Comparison of ENCODE assay signal across 7 cellular contexts in the genomic region with DNA sequence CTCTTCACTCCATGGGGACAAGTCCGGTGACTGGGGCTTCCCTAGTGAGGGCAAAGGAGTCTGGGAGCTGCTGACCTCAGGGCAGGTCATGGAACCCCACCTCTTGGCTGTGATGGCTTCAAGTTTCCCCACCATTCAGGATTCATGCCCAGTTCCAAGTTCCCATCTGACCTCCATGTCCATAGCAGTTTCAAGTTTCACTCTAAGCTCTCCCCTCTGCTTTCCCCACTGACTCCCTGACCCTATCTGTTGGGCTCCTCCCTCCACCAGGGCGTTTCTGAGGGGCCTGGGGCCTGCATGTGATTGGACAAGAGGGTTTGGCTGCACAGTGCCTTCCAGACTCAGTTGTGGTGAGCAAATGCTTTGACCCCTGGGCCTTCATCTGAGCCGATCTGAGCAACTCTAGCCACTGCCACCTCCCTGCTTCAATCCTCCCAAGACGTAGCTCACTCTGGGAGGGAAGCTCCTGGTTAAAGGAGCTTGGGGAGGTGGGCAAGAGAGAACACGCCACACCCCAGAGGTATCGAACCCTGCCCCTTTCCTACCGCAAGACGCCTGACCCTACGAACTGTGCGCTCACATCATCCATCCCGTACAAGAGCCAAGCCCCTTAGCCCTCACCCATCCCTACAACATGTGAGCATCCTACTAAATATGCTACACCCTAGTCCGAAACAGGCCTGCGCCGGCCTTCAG. TPM values are rescaled to one million over a fixed set of nuclear protein-coding genes. Genes with fewer than 3 reads are reported as not detected.
DNase-seq lines count a peak whose midpoint lies in the region; ATAC-seq and TF ChIP-seq lines count a peak whose summit lies in the region.
"Had no signal": no experiment of that assay in that cellular context is flagged by ENCODE, and none has a peak within 500 bp of the region (broad histone marks: within the 10 kb centered on the region; RNA-seq: fewer than 3 reads in every experiment).

No MANE protein-coding gene starts in this region.

- no peak for ATAC-seq in GM18505 (IDR thresholded peaks at IDR 0.05; ENCODE audit: unreplicated experiment)

- no peak for TF ChIP-seq POLR2A in GM18505 (IDR thresholded peaks at IDR 0.05; ENCODE audit: borderline replicate concordance, extremely low read depth, insufficient read depth, insufficient read length)

- TF ChIP-seq CTCF in HFFc6 (IDR thresholded peaks at IDR 0.05) (no peak), brain (conservative IDR thresholded peaks at IDR 0.05) (no peak), osteocyte (IDR thresholded peaks at IDR 0.05) (no peak)

- peak overlapping the region; percentile 36; the same call in 1 of the 2 replicates for H3K4me3 Mint-ChIP-seq in HFFc6
- H3K4me3 Mint-ChIP-seq in brain = peak overlapping the region in 4 of 5 experiments; percentile 30 to 80 (median 62)
- no peak overlapping the region for H3K4me3 Mint-ChIP-seq in osteocyte (ENCODE audit: unreplicated experiment)

- peaks cover 12% of the 10 kb centered on the region; the same call in 1 of the 2 replicates for H3K36me3 Mint-ChIP-seq in HFFc6 (ENCODE audit: low read depth)
- H3K36me3 Mint-ChIP-seq in brain = peaks cover 24% of the 10 kb centered on the region
- H3K36me3 Mint-ChIP-seq in osteocyte (ENCODE audit: unreplicated experiment) = peaks cover 13% of the 10 kb centered on the region

- DNase-seq in HFFc6 (no peak), osteocyte (ENCODE audit: extremely low spot score, unreplicated experiment) (no peak), NCI-H1436 treated with DMSO at 0.1 percent for 48 hours (lab: John Stamatoyannopoulos, UW) (no peak), NCI-H69 (lab: John Stamatoyannopoulos, UW) (no peak)
- DNase-seq: NCI-H1417 had no signal

- H3K9me3 Mint-ChIP-seq in HFFc6 (no peaks in the 10 kb centered on the region), brain (no peaks in the 10 kb centered on the region), osteocyte (ENCODE audit: unreplicated experiment) (no peaks in the 10 kb centered on the region)

- H3K4me1 Mint-ChIP-seq in HFFc6 (ENCODE audit: low read depth) = peaks cover 35% of the 10 kb centered on the region
- peaks cover 38% of the 10 kb centered on the region for H3K4me1 Mint-ChIP-seq in brain
- peaks cover 37% of the 10 kb centered on the region for H3K4me1 Mint-ChIP-seq in osteocyte (ENCODE audit: unreplicated experiment)

- H3K27ac Mint-ChIP-seq in HFFc6 = peak overlapping the region; percentile 76
- peak overlapping the region; percentile 69 to 96 (median 78) for H3K27ac Mint-ChIP-seq in brain
- H3K27ac Mint-ChIP-seq in osteocyte (ENCODE audit: unreplicated experiment) = peak overlapping the region; percentile 52

- peaks cover 13% of the 10 kb centered on the region for H3K27me3 Mint-ChIP-seq in HFFc6 (ENCODE audit: insufficient read depth)
- no peaks in the 10 kb centered on the region for H3K27me3 Mint-ChIP-seq in brain
- no peaks in the 10 kb centered on the region for H3K27me3 Mint-ChIP-seq in osteocyte (ENCODE audit: unreplicated experiment)

RNA-seq across cellular contexts. Expression of a gene that starts 8.3 kb away (rescaled TPM):
- 10 to 100 TPM; 19.4 to 21.8 (median 21.0) TPM for total RNA-seq in HFFc6 (2021; fragmentation: NEBNext Ultra II Directional; extraction: Animal tissue kit (Norgen Biotek cat#: 25700))
- polyA plus RNA-seq in brain (ENCODE audit: insufficient read depth, low read depth, low replicate concordance) = 22.0 TPM
- total RNA-seq in osteocyte = 26.7 and 27.2 TPM in 2 replicates

RNA-seq across cellular contexts. Expression of a gene that starts 16.6 kb away (rescaled TPM):
- 100 to 1,000 TPM in 5 of 6 experiments, 10 to 100 TPM in 1; 98.2 to 120 (median 104) TPM for total RNA-seq in HFFc6 (2021; fragmentation: NEBNext Ultra II Directional; extraction: Animal tissue kit (Norgen Biotek cat#: 25700))
- polyA plus RNA-seq in brain (ENCODE audit: insufficient read depth, low read depth, low replicate concordance) = 225 TPM
- 116 and 118 TPM in 2 replicates for total RNA-seq in osteocyte

RNA-seq across cellular contexts. Expression of a gene that starts 16.8 kb away (rescaled TPM):
- total RNA-seq in HFFc6 (2021; fragmentation: NEBNext Ultra II Directional; extraction: Animal tissue kit (Norgen Biotek cat#: 25700)) = 1 to 10 TPM; 4.3 to 7.6 (median 5.1) TPM
- 13.4 TPM for polyA plus RNA-seq in brain (ENCODE audit: insufficient read depth, low read depth, low replicate concordance)
- 5.0 and 9.7 TPM in 2 replicates for total RNA-seq in osteocyte

RNA-seq across cellular contexts. Expression of a gene that starts 30.5 kb away (rescaled TPM):
- total RNA-seq in HFFc6 (2021; fragmentation: NEBNext Ultra II Directional; extraction: Animal tissue kit (Norgen Biotek cat#: 25700)) = 10 to 100 TPM; 26.6 to 31.0 (median 27.7) TPM
- 39.0 TPM for polyA plus RNA-seq in brain (ENCODE audit: insufficient read depth, low read depth, low replicate concordance)
- total RNA-seq in osteocyte = 28.6 and 31.1 TPM in 2 replicates
